ENCODE assay signal across 13 cellular contexts in genomic region chr5:45507174-45507573, GRCh38.
DNase-seq lines count a peak whose midpoint lies in the region; FAIRE-seq and TF ChIP-seq lines count a peak whose summit lies in the region.
"Had no signal": no experiment of that assay in that cellular context is flagged by ENCODE, and none has a peak within 500 bp of the region (broad histone marks: within the 10 kb centered on the region; RNA-seq: fewer than 3 reads in every experiment).

No MANE protein-coding gene starts in this region.

- CTCF ChIA-PET in endothelial cell of umbilical vein (lab: Charles Lee): no interaction called here

- peak; percentile 77 for DNase-seq in NCI-H146 (lab: John Stamatoyannopoulos, UW)
- DNase-seq in NCI-H226: peak; percentile 93
- peak; percentile 78 for DNase-seq in endothelial cell of umbilical vein (ENCODE audit: low read depth, low spot score)
- peak; percentile 2 for DNase-seq in putamen (ENCODE audit: low spot score)
- no peak for DNase-seq in central memory CD4-positive, alpha-beta T cell
- DNase-seq in stimulated activated CD4-positive, alpha-beta T cell treated with anti-CD3 and anti-CD28 coated beads, Interleukin-4, amount 100 ng/mL, for 4 hours: no peak
- no peak for DNase-seq in effector CD8-positive, alpha-beta T cell (lab: John Stamatoyannopoulos, UW)
- DNase-seq: activated CD4-positive, alpha-beta memory T cell treated with anti-CD3 and anti-CD28 coated beads for 36 hours; erythroblast; NCI-H2227 treated with DMSO at 0.1 percent for 48 hours; spleen; T1000 had no signal

- no peaks in the 10 kb centered on the region for H4K20me1 ChIP-seq in endothelial cell of umbilical vein (replicated peaks; ENCODE audit: control insufficient read depth, extremely low read depth, insufficient read depth, low read length)

- no peak for TF ChIP-seq POLR2A in endothelial cell of umbilical vein (IDR thresholded peaks at IDR 0.05; ENCODE audit: low read depth, low read length)

- H2AFZ ChIP-seq in endothelial cell of umbilical vein (ENCODE audit: low read depth, low read length): no peak overlapping the region

- no peaks in the 10 kb centered on the region for H3K9me3 ChIP-seq in endothelial cell of umbilical vein (replicated peaks; ENCODE audit: control insufficient read depth, insufficient read depth, low read length)

- H3K27me3 ChIP-seq in endothelial cell of umbilical vein (ENCODE audit: control insufficient read depth in 2 of 2, insufficient read depth in 2 of 2, low read length in 2 of 2): no peaks in the 10 kb centered on the region
- H3K27me3 ChIP-seq: spleen had no signal

- POLR2A ChIA-PET in endothelial cell of umbilical vein (lab: Charles Lee): no interaction called here

- no peak for TF ChIP-seq CTCF in endothelial cell of umbilical vein (IDR thresholded peaks at IDR 0.05; ENCODE audit: extremely low read depth in 1 of 2, insufficient read depth in 1 of 2, low read depth in 1 of 2, low read length in 2 of 2)

- H3K9ac ChIP-seq in endothelial cell of umbilical vein (replicated peaks; ENCODE audit: extremely low read depth, insufficient read depth, low read length): no peak overlapping the region

- H3K4me2 ChIP-seq in endothelial cell of umbilical vein (ENCODE audit: insufficient read depth, low read length): no peak overlapping the region

- BruUV-seq in endothelial cell of umbilical vein (replicated peaks; lab: Mats Ljungman, UMichigan): no TSS peak

- no peak overlapping the region for H3K4me3 ChIP-seq in endothelial cell of umbilical vein (replicated peaks in 1 of 3; ENCODE audit: insufficient read depth in 1 of 3, low read depth in 1 of 3, low read length in 3 of 3)
- H3K4me3 ChIP-seq: spleen had no signal

- H3K27ac ChIP-seq in endothelial cell of umbilical vein (ENCODE audit: insufficient read depth, low read depth, low read length): no peak overlapping the region
- H3K27ac ChIP-seq: RWPE1, spleen had no signal

- FAIRE-seq in endothelial cell of umbilical vein (lab: Jason Lieb, UNC): peak; percentile 12

- H3K36me3 ChIP-seq in endothelial cell of umbilical vein (ENCODE audit: control insufficient read depth in 2 of 2, extremely low read depth in 1 of 2, insufficient read depth in 2 of 2, low read length in 2 of 2): no peaks in the 10 kb centered on the region
- H3K36me3 ChIP-seq: spleen had no signal

- intact Hi-C loops in endothelial cell of umbilical vein (cut with micrococcal nuclease): no loop called here

- no peaks in the 10 kb centered on the region for H3K4me1 ChIP-seq in endothelial cell of umbilical vein (ENCODE audit: control insufficient read depth, extremely low read depth, insufficient read depth, low read length)
- H3K4me1 ChIP-seq: spleen had no signal

- dilution Hi-C loops in endothelial cell of umbilical vein (cut with MboI; ENCODE audit: extremely low pct_ligation_motif_present, low sequenced_read_pairs): no loop called here

- H3K9me1 ChIP-seq in endothelial cell of umbilical vein (replicated peaks; ENCODE audit: control insufficient read depth, extremely low read depth, insufficient read depth, low read length): no peaks in the 10 kb centered on the region

- no peaks in the 10 kb centered on the region for H3K79me2 ChIP-seq in endothelial cell of umbilical vein (ENCODE audit: control insufficient read depth, insufficient read depth, low read length)

TF ChIP-seq in endothelial cell of umbilical vein, 7 proteins besides CTCF, POLR2A, EP300 and RAD21:
- TF ChIP-seq POLR2AphosphoS5 (IDR thresholded peaks at IDR 0.05; ENCODE audit: insufficient read depth, low read depth, low read length): no peak
- TF ChIP-seq EZH2 (IDR thresholded peaks at IDR 0.05; ENCODE audit: borderline replicate concordance, low read depth, low read length, severe bottlenecking): no peak
- no peak for TF ChIP-seq GATA2 (IDR thresholded peaks at IDR 0.05; ENCODE audit: insufficient read depth, insufficient read length, low read depth, low read length)
- TF ChIP-seq MAX (IDR thresholded peaks at IDR 0.05; ENCODE audit: insufficient read depth, insufficient read length): no peak
- no peak for TF ChIP-seq FOS (IDR thresholded peaks at IDR 0.05; ENCODE audit: borderline replicate concordance, insufficient read depth, low read length)
- no peak for TF ChIP-seq MYC (IDR thresholded peaks at IDR 0.05; ENCODE audit: low read depth, low read length)
- no peak for TF ChIP-seq JUN (IDR thresholded peaks at IDR 0.05; ENCODE audit: borderline replicate concordance, insufficient read depth, insufficient read length, low read depth)
TF ChIP-seq in endothelial cell of umbilical vein: peak in this region for 0.

Comparison
In these comparisons a context has a peak if more than half of its experiments do, and no peak if none do; other contexts are left out.
1. DNase-seq: peak in NCI-H146 (single experiment), NCI-H226 (single experiment), endothelial cell of umbilical vein (single experiment) and putamen (single experiment); none in central memory CD4-positive, alpha-beta T cell (single experiment), stimulated activated CD4-positive, alpha-beta T cell treated with anti-CD3 and anti-CD28 coated beads, Interleukin-4, amount 100 ng/mL, for 4 hours (0 of 2) and effector CD8-positive, alpha-beta T cell (single experiment).